Comparison of ENCODE assay signal across 9 cellular contexts in genomic region chr3:58434990-58435389, GRCh38. TPM values are rescaled to one million over a fixed set of nuclear protein-coding genes. Genes with fewer than 3 reads are reported as not detected.
DNase-seq lines count a peak whose midpoint lies in the region; ATAC-seq and TF ChIP-seq lines count a peak whose summit lies in the region.
"Had no signal": no experiment of that assay in that cellular context is flagged by ENCODE, and none has a peak within 500 bp of the region (broad histone marks: within the 10 kb centered on the region; RNA-seq: fewer than 3 reads in every experiment).

No MANE protein-coding gene starts in this region.

- intact Hi-C loops in stomach (cut with DNase I; ENCODE audit: low total_unique reads): no loop called here

- CTCF ChIA-PET in WTC11 (lab: Charles Lee): interaction anchor here (0.6 to 1.4 kb wide), 4 partner anchors 19 to 195 kb away, joined by 3 to 4 read pairs (median 4); partner anchors contain the start of gene KCTD6

- no peaks in the 10 kb centered on the region for H3K9me3 Mint-ChIP-seq in WTC11

- WGBS in stomach, 5 donors: 48 to 80% (median 76%) methylated on average over 1 of the region's 1 CpG

- no peaks in the 10 kb centered on the region for H3K9me3 ChIP-seq in stomach

- H3K27ac ChIP-seq in stomach: peak overlapping the region in 4 of 5 donors; percentile 90 to 97 (median 92)
- H3K27ac ChIP-seq in substantia nigra (ENCODE audit: low read depth, low read length, poor library complexity, severe bottlenecking): no peak overlapping the region

- ATAC-seq in WTC11: peak; percentile 78
- ATAC-seq in GM21381 (IDR thresholded peaks at IDR 0.05; ENCODE audit: unreplicated experiment): no peak

- H3K4me3 Mint-ChIP-seq in WTC11: peak overlapping the region; percentile 53

- H3K27me3 Mint-ChIP-seq in WTC11 (ENCODE audit: low read depth): no peaks in the 10 kb centered on the region

- TF ChIP-seq POLR2A in stomach (IDR thresholded peaks at IDR 0.05): no peak

- TF ChIP-seq EP300 in stomach (IDR thresholded peaks at IDR 0.05): no peak

- H3K4me3 ChIP-seq in stomach: no peak overlapping the region

- peaks cover 61% of the 10 kb centered on the region for H3K4me1 Mint-ChIP-seq in WTC11

- no peak for TF ChIP-seq CTCF in WTC11 (IDR thresholded peaks at IDR 0.05)
- TF ChIP-seq CTCF in stomach (IDR thresholded peaks at IDR 0.05): no peak

- H3K27me3 ChIP-seq in stomach: no peaks in the 10 kb centered on the region

- POLR2A ChIA-PET in WTC11 (lab: Charles Lee): interaction anchor here (1.1 to 1.3 kb wide), 3 partner anchors 10 to 129 kb away, joined by 3 to 4 read pairs (median 3); partner anchors contain the start of genes HTD2 and RPP14

- DNase-seq in H4 (ENCODE audit: low spot score) (peak; percentile 9), WTC11 (ENCODE audit: low spot score) (peak; percentile 72), iPS DF 19.7 (ENCODE audit: low read depth, low spot score) (peak; percentile 97), stomach (no peak), substantia nigra (lab: John Stamatoyannopoulos, UW) (no peak), NCI-H345 (lab: John Stamatoyannopoulos, UW) (no peak), globus pallidus (ENCODE audit: low spot score) (no peak)
- DNase-seq: activated T-cell treated with anti-CD3 and anti-CD28 coated beads for 4 hours had no signal

- H3K4me1 ChIP-seq in stomach: peaks cover 11 to 37% (median 28%) of the 10 kb centered on the region in 4 donors

- H3K27ac Mint-ChIP-seq in WTC11: peak overlapping the region; percentile 98

- peaks cover 20% of the 10 kb centered on the region for H3K36me3 Mint-ChIP-seq in WTC11

- peaks cover 19 to 20% (median 19%) of the 10 kb centered on the region in 4 donors for H3K36me3 ChIP-seq in stomach

TF ChIP-seq in WTC11, 78 proteins besides CTCF, POLR2A, EP300 and RAD21:
- TF ChIP-seq, protein P1, sequence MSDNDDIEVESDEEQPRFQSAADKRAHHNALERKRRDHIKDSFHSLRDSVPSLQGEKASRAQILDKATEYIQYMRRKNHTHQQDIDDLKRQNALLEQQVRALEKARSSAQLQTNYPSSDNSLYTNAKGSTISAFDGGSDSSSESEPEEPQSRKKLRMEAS (CRISPR knock-in tag; IDR thresholded peaks at IDR 0.05): 0 out of 2 replicates have a peak, but pooled peaks have one; percentile 19
- TF ChIP-seq, protein P2, sequence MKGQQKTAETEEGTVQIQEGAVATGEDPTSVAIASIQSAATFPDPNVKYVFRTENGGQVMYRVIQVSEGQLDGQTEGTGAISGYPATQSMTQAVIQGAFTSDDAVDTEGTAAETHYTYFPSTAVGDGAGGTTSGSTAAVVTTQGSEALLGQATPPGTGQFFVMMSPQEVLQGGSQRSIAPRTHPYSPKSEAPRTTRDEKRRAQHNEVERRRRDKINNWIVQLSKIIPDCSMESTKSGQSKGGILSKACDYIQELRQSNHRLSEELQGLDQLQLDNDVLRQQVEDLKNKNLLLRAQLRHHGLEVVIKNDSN (CRISPR knock-in tag; IDR thresholded peaks at IDR 0.05): no peak
- TF ChIP-seq FOXK1 (CRISPR knock-in tag; IDR thresholded peaks at IDR 0.05) (0 out of 2 replicates have a peak, but pooled peaks have one; percentile 31), TEAD4 (CRISPR knock-in tag; IDR thresholded peaks at IDR 0.05) (peak; percentile 54; the same call in 1 of the 2 replicates), SP1 (CRISPR knock-in tag; conservative IDR thresholded peaks at IDR 0.05) (peak; percentile 63), ZNF423 (CRISPR knock-in tag; IDR thresholded peaks at IDR 0.05) (peak; percentile 39; the same call in 1 of the 2 replicates), TCF7 (CRISPR knock-in tag; IDR thresholded peaks at IDR 0.05; ENCODE audit: low read depth) (no peak), E2F1 (CRISPR knock-in tag; IDR thresholded peaks at IDR 0.05) (no peak), TEAD1 (CRISPR knock-in tag; IDR thresholded peaks at IDR 0.05) (peak; percentile 98), ETV6 (CRISPR knock-in tag; IDR thresholded peaks at IDR 0.05) (0 out of 2 replicates have a peak, but pooled peaks have one; percentile 40), NFE2L1 (CRISPR knock-in tag; IDR thresholded peaks at IDR 0.05) (0 out of 2 replicates have a peak, but pooled peaks have one; percentile 28)

RNA-seq across cellular contexts. Expression of gene PDHB, which starts 1.4 kb away (rescaled TPM):
- 172 and 193 TPM in 2 replicates for total RNA-seq in H4 (2014; rRNA removed; shearing (Covaris generic))
- total RNA-seq in WTC11 (2021) (121 to 131 TPM (median 123 TPM) in 3 replicates), stomach (100 to 1,000 TPM in 3 of 5 donors, 10 to 100 TPM in 2; 24.5 to 246 (median 109) TPM)
- 10 to 100 TPM; 70.6 to 88.7 (median 81.3) TPM for polyA plus RNA-seq in stomach

RNA-seq across cellular contexts. Expression of gene KCTD6, which starts 56.9 kb away (rescaled TPM):
- total RNA-seq in H4 (2014; rRNA removed; shearing (Covaris generic)): 7.9 and 11.1 TPM in 2 replicates
- total RNA-seq in WTC11 (2021): 15.2 to 16.4 TPM (median 15.5 TPM) in 3 replicates
- 10 to 100 TPM in 2 of 5 donors, 1 to 10 TPM in 1, not detected in 2; 5.4 to 16.7 (median 12.3) TPM for total RNA-seq in stomach
- polyA plus RNA-seq in stomach: 10 to 100 TPM in 2 of 3 donors, 1 to 10 TPM in 1; 5.9 to 12.2 (median 10.4) TPM

Comparison
In these comparisons a context has a peak if more than half of its experiments do, and no peak if none do; other contexts are left out.
1. DNase-seq: peak in H4 (single experiment), WTC11 (single experiment) and iPS DF 19.7 (single experiment); none in stomach (single experiment), substantia nigra (0 of 49), NCI-H345 (single experiment) and globus pallidus (single experiment).